9 cellular contexts compared by ENCODE assay signal in the genomic region with DNA sequence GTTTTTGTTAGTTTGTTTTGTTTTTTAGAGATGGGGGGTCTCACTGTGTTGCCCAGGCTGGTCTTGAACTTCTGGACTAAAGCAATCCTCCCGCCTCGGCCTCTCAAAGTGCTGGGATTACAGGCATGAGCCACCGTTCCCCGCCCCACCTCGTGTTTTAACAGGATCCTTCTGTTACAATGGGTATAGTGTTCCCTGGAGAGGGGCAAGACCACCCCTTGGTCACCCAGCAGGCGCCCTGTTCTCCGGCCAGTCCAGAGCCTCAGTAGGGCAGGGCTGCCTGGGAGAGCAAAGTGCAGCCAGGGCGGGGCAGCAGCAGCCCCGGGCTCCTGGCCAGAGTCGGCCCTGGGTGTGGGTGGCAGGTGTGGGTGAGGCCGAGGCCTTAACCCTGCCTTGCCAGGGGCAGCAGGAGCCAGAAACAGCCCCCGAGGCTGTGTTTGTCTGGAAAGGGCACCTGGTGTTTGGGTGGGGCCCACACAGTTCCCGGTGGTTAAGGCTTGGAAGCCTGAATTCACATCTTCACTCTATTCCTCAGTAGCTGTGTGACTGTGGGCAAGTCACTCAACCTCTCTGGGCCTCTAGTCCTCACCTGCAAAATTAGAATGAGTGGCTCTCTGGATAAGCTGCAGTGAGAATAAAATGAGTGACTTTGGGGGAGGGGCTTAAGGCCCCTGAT. TPM values are rescaled to one million over a fixed set of nuclear protein-coding genes. Genes with fewer than 3 reads are reported as not detected.
A peak's percentile ranks its signal among the peaks of the same experiment; 100 is the strongest.
DNase-seq lines count a peak whose midpoint lies in the region; ATAC-seq, FAIRE-seq and TF ChIP-seq lines count a peak whose summit lies in the region.
"Had no signal": no experiment of that assay in that cellular context is flagged by ENCODE, and none has a peak within 500 bp of the region (broad histone marks: within the 10 kb centered on the region; RNA-seq: fewer than 3 reads in every experiment).

No MANE protein-coding gene starts in this region.

- H3K36me3 ChIP-seq in keratinocyte (ENCODE audit: control insufficient read depth in 2 of 2, extremely low read depth in 1 of 2, insufficient read depth in 2 of 2, low read length in 2 of 2), result peaks cover 22 to 33% of the 10 kb centered on the region in 2 experiments

- H3K4me1 ChIP-seq in keratinocyte (ENCODE audit: control insufficient read depth, extremely low read depth, insufficient read depth, low read length), result peaks cover 34% of the 10 kb centered on the region

- dilution Hi-C loops in keratinocyte (cut with MboI; ENCODE audit: extremely low pct_ligation_motif_present, low sequenced_read_pairs), result no loop called here

- H3K27ac Mint-ChIP-seq in activated CD8-positive, alpha-beta T cell treated with anti-CD3 and anti-CD28 coated beads for 36 hours, result peak overlapping the region; percentile 91
- H3K27ac Mint-ChIP-seq in stimulated activated naive CD8-positive, alpha-beta T cell treated with anti-CD3 and anti-CD28 coated beads, Interleukin-15, amount 100 ng/mL, for 72 hours, result peak overlapping the region; percentile 82 to 91

- FAIRE-seq in keratinocyte (lab: Jason Lieb, UNC), result no peak
- FAIRE-seq: A204.1 had no signal

- no peaks in the 10 kb centered on the region for H3K9me3 Mint-ChIP-seq in activated CD8-positive, alpha-beta T cell treated with anti-CD3 and anti-CD28 coated beads for 36 hours
- H3K9me3 Mint-ChIP-seq in stimulated activated naive CD8-positive, alpha-beta T cell treated with anti-CD3 and anti-CD28 coated beads, Interleukin-15, amount 100 ng/mL, for 72 hours, result no peaks in the 10 kb centered on the region

- H3K9me3 ChIP-seq in keratinocyte (ENCODE audit: control insufficient read depth, low read depth, low read length), result no peaks in the 10 kb centered on the region

- POLR2A ChIA-PET in activated CD8-positive, alpha-beta T cell treated with anti-CD3 and anti-CD28 coated beads for 36 hours (lab: Charles Lee), result interaction anchor here (1.1 to 2.2 kb wide), 3 partner anchors 10 to 178 kb away, joined by 3 to 7 read pairs (median 4); a partner anchor contains a TSS

- H3K36me3 Mint-ChIP-seq in activated CD8-positive, alpha-beta T cell treated with anti-CD3 and anti-CD28 coated beads for 36 hours (ENCODE audit: low read depth), result peaks cover 36% of the 10 kb centered on the region

- H3K4me2 ChIP-seq in keratinocyte (ENCODE audit: control insufficient read depth, extremely low read depth, insufficient read depth, low read depth, low read length), result peak overlapping the region; percentile 9

- peak overlapping the region; percentile 55 for H3K4me3 Mint-ChIP-seq in activated CD8-positive, alpha-beta T cell treated with anti-CD3 and anti-CD28 coated beads for 36 hours
- peak overlapping the region; percentile 54 to 77 for H3K4me3 Mint-ChIP-seq in stimulated activated naive CD8-positive, alpha-beta T cell treated with anti-CD3 and anti-CD28 coated beads, Interleukin-15, amount 100 ng/mL, for 72 hours

- H3K27ac ChIP-seq in keratinocyte (ENCODE audit: control insufficient read depth, insufficient read depth, low read length), result peak overlapping the region; percentile 25

- H3K27me3 Mint-ChIP-seq in activated CD8-positive, alpha-beta T cell treated with anti-CD3 and anti-CD28 coated beads for 36 hours, result no peaks in the 10 kb centered on the region
- no peaks in the 10 kb centered on the region for H3K27me3 Mint-ChIP-seq in stimulated activated naive CD8-positive, alpha-beta T cell treated with anti-CD3 and anti-CD28 coated beads, Interleukin-15, amount 100 ng/mL, for 72 hours

- H2AFZ ChIP-seq in keratinocyte (ENCODE audit: control insufficient read depth, low read length), result no peak overlapping the region

- CTCF ChIA-PET in activated CD8-positive, alpha-beta T cell treated with anti-CD3 and anti-CD28 coated beads for 36 hours (lab: Charles Lee), result interaction anchor here (1.1 to 2.4 kb wide), 6 partner anchors 30 to 167 kb away, joined by 4 to 8 read pairs (median 4); no protein-coding TSS in a partner anchor

- intact Hi-C loops in activated CD8-positive, alpha-beta T cell treated with anti-CD3 and anti-CD28 coated beads for 36 hours (cut with micrococcal nuclease), result no loop called here

- DNase-seq in NCI-H2196 (lab: John Stamatoyannopoulos, UW; ENCODE audit: unreplicated experiment), result peak; percentile 22
- no peak for DNase-seq in NCI-H2196 treated with DMSO at 0.1 percent for 48 hours (lab: John Stamatoyannopoulos, UW; ENCODE audit: unreplicated experiment)
- DNase-seq in activated CD8-positive, alpha-beta T cell treated with anti-CD3 and anti-CD28 coated beads for 36 hours, result no peak
- no peak for DNase-seq in keratinocyte (ENCODE audit: low read depth, low spot score)
- DNase-seq in stimulated activated naive CD8-positive, alpha-beta T cell treated with anti-CD3 and anti-CD28 coated beads, Interleukin-15, amount 100 ng/mL, for 72 hours, result no peak
- DNase-seq in stimulated activated CD4-positive, alpha-beta T cell treated with anti-CD3 and anti-CD28 coated beads, Interleukin-4, amount 100 ng/mL, for 1 hour, result no peak

- H3K4me3 ChIP-seq in keratinocyte (ENCODE audit: control insufficient read depth in 2 of 3, extremely low read depth in 1 of 3, insufficient read depth in 2 of 3, low read depth in 1 of 3, low read length in 3 of 3), result no peak overlapping the region

- no peak for TF ChIP-seq CTCF in activated CD8-positive, alpha-beta T cell treated with anti-CD3 and anti-CD28 coated beads for 36 hours (IDR thresholded peaks at IDR 0.05)
- no peak for TF ChIP-seq CTCF in keratinocyte (optimal IDR thresholded peaks at IDR 0.05 in 1 of 3, IDR thresholded peaks at IDR 0.05 in 1 of 3, conservative IDR thresholded peaks at IDR 0.05 in 1 of 3; ENCODE audit: extremely low read depth in 1 of 3, insufficient read depth in 2 of 3, low read length in 3 of 3)

- peaks cover 77% of the 10 kb centered on the region for H3K79me2 ChIP-seq in keratinocyte (ENCODE audit: control insufficient read depth, insufficient read depth, low read length)

- H3K9me1 ChIP-seq in keratinocyte (ENCODE audit: control insufficient read depth, extremely low read depth, insufficient read depth, low read length), result peaks cover 8% of the 10 kb centered on the region

- H3K9ac ChIP-seq in keratinocyte (ENCODE audit: control insufficient read depth, extremely low read depth, insufficient read depth, low read length), result no peak overlapping the region

- H4K20me1 ChIP-seq in keratinocyte (ENCODE audit: control insufficient read depth, extremely low read depth, insufficient read depth, low read length), result peaks cover 44% of the 10 kb centered on the region

- ATAC-seq in activated CD8-positive, alpha-beta T cell treated with anti-CD3 and anti-CD28 coated beads for 36 hours, result peak; percentile 61
- peak; percentile 61 for ATAC-seq in stimulated activated naive CD8-positive, alpha-beta T cell treated with anti-CD3 and anti-CD28 coated beads, Interleukin-15, amount 100 ng/mL, for 72 hours
- no peak for ATAC-seq in HG02798 (IDR thresholded peaks at IDR 0.05; ENCODE audit: poor library complexity, unreplicated experiment)
- ATAC-seq in GM18498 (IDR thresholded peaks at IDR 0.05; ENCODE audit: unreplicated experiment), result no peak

- peaks cover 61% of the 10 kb centered on the region for H3K4me1 Mint-ChIP-seq in activated CD8-positive, alpha-beta T cell treated with anti-CD3 and anti-CD28 coated beads for 36 hours (ENCODE audit: low read depth)
- peaks cover 69% of the 10 kb centered on the region for H3K4me1 Mint-ChIP-seq in stimulated activated naive CD8-positive, alpha-beta T cell treated with anti-CD3 and anti-CD28 coated beads, Interleukin-15, amount 100 ng/mL, for 72 hours

- no peaks in the 10 kb centered on the region for H3K27me3 ChIP-seq in keratinocyte (ENCODE audit: control insufficient read depth, extremely low read depth, insufficient read depth, low read length)

RNA-seq across cellular contexts. Expression of a gene that starts 7.2 kb away (rescaled TPM):
- 100 to 1,000 TPM; 152 to 153 TPM for total RNA-seq in activated CD8-positive, alpha-beta T cell treated with anti-CD3 and anti-CD28 coated beads for 36 hours
- polyA plus RNA-seq in keratinocyte, result 99.0 to 117 TPM (median 110 TPM) in 3 replicates
- polyA plus RNA-seq in keratinocyte (2011; ENCODE audit: low read depth), result 76.9 TPM
- polyA plus RNA-seq in keratinocyte (2011; cell fraction: cytosol; rRNA removed), result 78.8 and 128 TPM in 2 replicates
- polyA plus RNA-seq in keratinocyte (2011; cell fraction: nucleus; rRNA removed), result 94.7 and 121 TPM in 2 replicates
- 53.7 and 126 TPM in 2 replicates for polyA plus RNA-seq in keratinocyte (2012; ENCODE audit: low replicate concordance)
- 88.7 to 145 TPM (median 99.3 TPM) in 3 replicates for polyA minus RNA-seq in keratinocyte
- 240 TPM for polyA minus RNA-seq in keratinocyte (2011; cell fraction: cytosol; rRNA and poly(A)+ RNA removed)
- 117 and 165 TPM in 2 replicates for polyA minus RNA-seq in keratinocyte (2011; cell fraction: nucleus; rRNA and poly(A)+ RNA removed)

RNA-seq across cellular contexts. Expression of a gene that starts 16.3 kb away (rescaled TPM):
- 1 to 10 TPM; 3.7 to 4.2 TPM for total RNA-seq in activated CD8-positive, alpha-beta T cell treated with anti-CD3 and anti-CD28 coated beads for 36 hours
- 1.9 to 2.5 TPM (median 2.0 TPM) in 3 replicates for polyA plus RNA-seq in keratinocyte
- 0.64 TPM for polyA plus RNA-seq in keratinocyte (2011; ENCODE audit: low read depth)
- polyA plus RNA-seq in keratinocyte (2011; cell fraction: cytosol; rRNA removed), result 1.6 and 2.1 TPM in 2 replicates
- 1.4 and 1.9 TPM in 2 replicates for polyA plus RNA-seq in keratinocyte (2011; cell fraction: nucleus; rRNA removed)
- 1.2 and 2.1 TPM in 2 replicates for polyA plus RNA-seq in keratinocyte (2012; ENCODE audit: low replicate concordance)
- 0.42 TPM in 1 of 3 replicates, not detected in the others for polyA minus RNA-seq in keratinocyte
- polyA minus RNA-seq in keratinocyte (2011; cell fraction: cytosol; rRNA and poly(A)+ RNA removed), result not detected
- polyA minus RNA-seq in keratinocyte (2011; cell fraction: nucleus; rRNA and poly(A)+ RNA removed), result not detected in 2 replicates

RNA-seq across cellular contexts. Expression of a gene that starts 17.7 kb away (rescaled TPM):
- total RNA-seq in activated CD8-positive, alpha-beta T cell treated with anti-CD3 and anti-CD28 coated beads for 36 hours, result 1 to 10 TPM; 2.6 to 3.0 TPM
- 8.5 to 13.6 TPM (median 12.2 TPM) in 3 replicates for polyA plus RNA-seq in keratinocyte
- 4.5 TPM for polyA plus RNA-seq in keratinocyte (2011; ENCODE audit: low read depth)
- polyA plus RNA-seq in keratinocyte (2011; cell fraction: cytosol; rRNA removed), result 7.2 and 12.4 TPM in 2 replicates
- polyA plus RNA-seq in keratinocyte (2011; cell fraction: nucleus; rRNA removed), result 6.7 and 10.0 TPM in 2 replicates
- polyA plus RNA-seq in keratinocyte (2012; ENCODE audit: low replicate concordance), result 7.5 and 15.7 TPM in 2 replicates
- 5.7 to 20.4 TPM (median 8.5 TPM) in 3 replicates for polyA minus RNA-seq in keratinocyte
- polyA minus RNA-seq in keratinocyte (2011; cell fraction: cytosol; rRNA and poly(A)+ RNA removed), result 21.7 TPM
- polyA minus RNA-seq in keratinocyte (2011; cell fraction: nucleus; rRNA and poly(A)+ RNA removed), result 6.4 and 13.0 TPM in 2 replicates

RNA-seq across cellular contexts. Expression of a gene that starts 46.7 kb away (rescaled TPM):
- 10 to 100 TPM; 70.0 to 71.2 TPM for total RNA-seq in activated CD8-positive, alpha-beta T cell treated with anti-CD3 and anti-CD28 coated beads for 36 hours
- 0.27 to 4.6 TPM (median 3.9 TPM) in 3 replicates for polyA plus RNA-seq in keratinocyte
- polyA plus RNA-seq in keratinocyte (2011; ENCODE audit: low read depth), result 7.5 TPM
- 1.2 and 2.5 TPM in 2 replicates for polyA plus RNA-seq in keratinocyte (2011; cell fraction: cytosol; rRNA removed)
- 69.0 and 109 TPM in 2 replicates for polyA plus RNA-seq in keratinocyte (2011; cell fraction: nucleus; rRNA removed)
- polyA plus RNA-seq in keratinocyte (2012; ENCODE audit: low replicate concordance), result 0.37 and 11.7 TPM in 2 replicates
- polyA minus RNA-seq in keratinocyte, result 2.9 to 15.1 TPM (median 9.2 TPM) in 3 replicates
- 1.7 TPM for polyA minus RNA-seq in keratinocyte (2011; cell fraction: cytosol; rRNA and poly(A)+ RNA removed)
- 41.5 and 54.1 TPM in 2 replicates for polyA minus RNA-seq in keratinocyte (2011; cell fraction: nucleus; rRNA and poly(A)+ RNA removed)

Comparison
In these comparisons a context has a peak if more than half of its experiments do, and no peak if none do; other contexts are left out.
1. ATAC-seq: peak in activated CD8-positive, alpha-beta T cell treated with anti-CD3 and anti-CD28 coated beads for 36 hours (single experiment) and stimulated activated naive CD8-positive, alpha-beta T cell treated with anti-CD3 and anti-CD28 coated beads, Interleukin-15, amount 100 ng/mL, for 72 hours (single experiment); none in HG02798 (single experiment) and GM18498 (single experiment).